In the genomic region with DNA sequence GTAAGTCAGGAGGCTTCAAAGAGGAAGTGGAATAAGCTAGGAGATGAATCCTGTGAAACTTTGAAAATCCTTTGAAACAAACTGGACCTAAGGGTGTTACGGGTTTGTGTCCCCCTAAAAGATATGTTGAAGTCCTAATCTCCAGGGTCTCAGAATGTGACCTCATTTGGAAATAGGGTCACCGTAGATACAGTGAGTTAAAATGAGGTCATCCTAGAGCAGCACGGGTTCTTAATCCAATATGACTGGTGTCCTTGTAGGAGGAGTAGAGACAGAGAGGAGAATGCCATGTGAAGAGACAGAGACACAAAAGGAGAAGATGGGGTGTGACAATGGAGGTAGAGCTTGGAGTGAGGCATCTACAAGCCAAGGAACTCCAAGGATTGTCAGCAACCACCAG, we compare ENCODE assay signal across 14 cellular contexts. TPM values are rescaled to one million over a fixed set of nuclear protein-coding genes. Genes with fewer than 3 reads are reported as not detected.
DNase-seq lines count a peak whose midpoint lies in the region; ATAC-seq and TF ChIP-seq lines count a peak whose summit lies in the region.
"Had no signal": no experiment of that assay in that cellular context is flagged by ENCODE, and none has a peak within 500 bp of the region (broad histone marks: within the 10 kb centered on the region; RNA-seq: fewer than 3 reads in every experiment).

No MANE protein-coding gene starts in this region.

- H4K20me1 ChIP-seq in neural progenitor cell (ENCODE audit: low read depth): no peaks in the 10 kb centered on the region
- no peaks in the 10 kb centered on the region for H4K20me1 ChIP-seq in smooth muscle cell (ENCODE audit: low read depth)
- H4K20me1 ChIP-seq: BLaER1 treated with 17β-estradiol and CSF1 and Interleukin-3, amounts not matched to agents 10 nM and 100 nM had no signal

- TF ChIP-seq CTCF in activated B cell treated with CpG ODN at 0.5 μM for 24 hours (IDR thresholded peaks at IDR 0.05) (no peak), neural progenitor cell (IDR thresholded peaks at IDR 0.05) (no peak), smooth muscle cell (IDR thresholded peaks at IDR 0.05; ENCODE audit: borderline replicate concordance, insufficient read depth, poor library complexity, severe bottlenecking) (no peak), tibial artery (IDR thresholded peaks at IDR 0.05) (no peak)

- H3K4me2 ChIP-seq in neural progenitor cell: no peak overlapping the region
- no peak overlapping the region for H3K4me2 ChIP-seq in smooth muscle cell
- H3K4me2 ChIP-seq: A549; BLaER1 treated with 17β-estradiol and CSF1 and Interleukin-3, amounts not matched to agents 10 nM and 100 nM; GM23338 had no signal

- H3K27me3 ChIP-seq in neural progenitor cell: no peaks in the 10 kb centered on the region
- no peaks in the 10 kb centered on the region for H3K27me3 ChIP-seq in smooth muscle cell (ENCODE audit: low read depth)
- H3K27me3 ChIP-seq in tibial artery: no peaks in the 10 kb centered on the region
- H3K27me3 ChIP-seq: BLaER1 treated with 17β-estradiol and CSF1 and Interleukin-3, amounts not matched to agents 10 nM and 100 nM had no signal

- H3K4me3 ChIP-seq in neural progenitor cell (no peak overlapping the region), smooth muscle cell (no peak overlapping the region), tibial artery (no peak overlapping the region)
- H3K4me3 ChIP-seq: A549; BLaER1 treated with 17β-estradiol and CSF1 and Interleukin-3, amounts not matched to agents 10 nM and 100 nM; GM23338 had no signal

- H3K27ac Mint-ChIP-seq in activated B cell treated with CpG ODN at 0.5 μM for 24 hours (peak overlapping the region; percentile 0), neural progenitor cell (no peak overlapping the region)
- H3K27ac Mint-ChIP-seq: CD8-positive, alpha-beta T cell; GM23338 had no signal

- H3K27ac ChIP-seq in neural progenitor cell (peak overlapping the region; percentile 31), smooth muscle cell (ENCODE audit: low read depth) (peak overlapping the region; percentile 19), tibial artery (no peak overlapping the region)
- H3K27ac ChIP-seq: 22Rv1; A549; BLaER1 treated with 17β-estradiol and CSF1 and Interleukin-3, amounts not matched to agents 10 nM and 100 nM had no signal

- H3K9ac ChIP-seq in neural progenitor cell (no peak overlapping the region), smooth muscle cell (ENCODE audit: low read depth) (no peak overlapping the region)
- H3K9ac ChIP-seq: BLaER1 treated with 17β-estradiol and CSF1 and Interleukin-3, amounts not matched to agents 10 nM and 100 nM had no signal

- H3K4me1 Mint-ChIP-seq in activated B cell treated with CpG ODN at 0.5 μM for 24 hours: peaks cover 43% of the 10 kb centered on the region
- H3K4me1 Mint-ChIP-seq in neural progenitor cell: peaks cover 23% of the 10 kb centered on the region

- CTCF ChIA-PET in activated B cell treated with CpG ODN at 0.5 μM for 24 hours (lab: Charles Lee): no interaction called here

- H3K9me3 ChIP-seq in neural progenitor cell (ENCODE audit: low read depth) (no peaks in the 10 kb centered on the region), smooth muscle cell (replicated peaks; ENCODE audit: low read depth) (no peaks in the 10 kb centered on the region), tibial artery (no peaks in the 10 kb centered on the region)
- H3K9me3 ChIP-seq: A549; BLaER1 treated with 17β-estradiol and CSF1 and Interleukin-3, amounts not matched to agents 10 nM and 100 nM had no signal

- no peak overlapping the region for H3K4me3 Mint-ChIP-seq in activated B cell treated with CpG ODN at 0.5 μM for 24 hours
- no peak overlapping the region for H3K4me3 Mint-ChIP-seq in neural progenitor cell
- H3K4me3 Mint-ChIP-seq: CD8-positive, alpha-beta T cell; GM23338 had no signal

- H2AFZ ChIP-seq in neural progenitor cell (replicated peaks): no peak overlapping the region
- no peak overlapping the region for H2AFZ ChIP-seq in smooth muscle cell (ENCODE audit: low read depth)
- H2AFZ ChIP-seq: GM23338 had no signal

- H3K9me3 Mint-ChIP-seq in activated B cell treated with CpG ODN at 0.5 μM for 24 hours (no peaks in the 10 kb centered on the region), neural progenitor cell (no peaks in the 10 kb centered on the region)
- H3K9me3 Mint-ChIP-seq: CD8-positive, alpha-beta T cell; GM23338 had no signal

- intact Hi-C loops in activated B cell treated with CpG ODN at 0.5 μM for 24 hours (cut with micrococcal nuclease) (no loop called here), tibial artery (cut with DNase I; ENCODE audit: low total_unique reads) (no loop called here)

- peak; percentile 0 for DNase-seq in DMS53 (lab: John Stamatoyannopoulos, UW)
- DNase-seq in DMS53 treated with DMSO at 0.1 percent for 48 hours (lab: John Stamatoyannopoulos, UW; ENCODE audit: unreplicated experiment): no peak
- DNase-seq in activated B cell treated with CpG ODN at 0.5 μM for 24 hours: no peak
- no peak for DNase-seq in neural progenitor cell (ENCODE audit: low spot score)
- no peak for DNase-seq in smooth muscle cell (lab: John Stamatoyannopoulos, UW; ENCODE audit: unreplicated experiment)
- DNase-seq in tibial artery: no peak
- no peak for DNase-seq in cerebellum (ENCODE audit: low spot score)
- DNase-seq: Calu3; CD8-positive, alpha-beta T cell; HCEC 1CT had no signal

- no peak for ATAC-seq in activated B cell treated with CpG ODN at 0.5 μM for 24 hours (ENCODE audit: low read depth)
- ATAC-seq: A549; CD8-positive, alpha-beta T cell; GM23338 had no signal

- H3K79me2 ChIP-seq in neural progenitor cell (ENCODE audit: low read depth): no peaks in the 10 kb centered on the region
- no peaks in the 10 kb centered on the region for H3K79me2 ChIP-seq in smooth muscle cell (ENCODE audit: low read depth)

- POLR2A ChIA-PET in activated B cell treated with CpG ODN at 0.5 μM for 24 hours (lab: Charles Lee): no interaction called here

- H3F3A ChIP-seq in neural progenitor cell (ENCODE audit: low read depth): peaks cover 16% of the 10 kb centered on the region
- no peaks in the 10 kb centered on the region for H3F3A ChIP-seq in smooth muscle cell (ENCODE audit: low read depth)

- WGBS in smooth muscle cell (ENCODE audit: low lambda C conversion rate): 58% methylated on average over 3 of the region's 3 CpGs

- H3K27me3 Mint-ChIP-seq in activated B cell treated with CpG ODN at 0.5 μM for 24 hours (no peaks in the 10 kb centered on the region), neural progenitor cell (ENCODE audit: insufficient read depth, low read depth) (no peaks in the 10 kb centered on the region)

- no peaks in the 10 kb centered on the region for H3K36me3 Mint-ChIP-seq in activated B cell treated with CpG ODN at 0.5 μM for 24 hours (ENCODE audit: low read depth)
- peaks cover 4% of the 10 kb centered on the region for H3K36me3 Mint-ChIP-seq in neural progenitor cell

- H3K36me3 ChIP-seq in neural progenitor cell: no peaks in the 10 kb centered on the region
- H3K36me3 ChIP-seq in smooth muscle cell (ENCODE audit: low read depth): no peaks in the 10 kb centered on the region
- no peaks in the 10 kb centered on the region for H3K36me3 ChIP-seq in tibial artery

- H3K4me1 ChIP-seq in neural progenitor cell: peaks cover 30% of the 10 kb centered on the region
- H3K4me1 ChIP-seq in smooth muscle cell (ENCODE audit: low read depth): peaks cover 5% of the 10 kb centered on the region
- H3K4me1 ChIP-seq in tibial artery: no peaks in the 10 kb centered on the region
- H3K4me1 ChIP-seq: A549 had no signal

RNA-seq across cellular contexts. Expression of a gene that starts 26.9 kb away (rescaled TPM):
- total RNA-seq in activated B cell treated with CpG ODN at 0.5 μM for 24 hours: 1.2 and 2.0 TPM in 2 replicates
- total RNA-seq in neural progenitor cell (ENCODE audit: low replicate concordance): 0.49 and 0.53 TPM in 2 replicates
- 1.3 and 4.3 TPM in 2 replicates for total RNA-seq in smooth muscle cell
- polyA plus RNA-seq in smooth muscle cell: 0.18 and 0.32 TPM in 2 replicates
- 3.9 TPM for total RNA-seq in cerebellum

Comparison
In these comparisons a context has a peak if more than half of its experiments do, and no peak if none do; other contexts are left out.
1. H3K27ac ChIP-seq: peak in neural progenitor cell (single experiment) and smooth muscle cell (single experiment); none in tibial artery (0 of 2).